In the genomic region with DNA sequence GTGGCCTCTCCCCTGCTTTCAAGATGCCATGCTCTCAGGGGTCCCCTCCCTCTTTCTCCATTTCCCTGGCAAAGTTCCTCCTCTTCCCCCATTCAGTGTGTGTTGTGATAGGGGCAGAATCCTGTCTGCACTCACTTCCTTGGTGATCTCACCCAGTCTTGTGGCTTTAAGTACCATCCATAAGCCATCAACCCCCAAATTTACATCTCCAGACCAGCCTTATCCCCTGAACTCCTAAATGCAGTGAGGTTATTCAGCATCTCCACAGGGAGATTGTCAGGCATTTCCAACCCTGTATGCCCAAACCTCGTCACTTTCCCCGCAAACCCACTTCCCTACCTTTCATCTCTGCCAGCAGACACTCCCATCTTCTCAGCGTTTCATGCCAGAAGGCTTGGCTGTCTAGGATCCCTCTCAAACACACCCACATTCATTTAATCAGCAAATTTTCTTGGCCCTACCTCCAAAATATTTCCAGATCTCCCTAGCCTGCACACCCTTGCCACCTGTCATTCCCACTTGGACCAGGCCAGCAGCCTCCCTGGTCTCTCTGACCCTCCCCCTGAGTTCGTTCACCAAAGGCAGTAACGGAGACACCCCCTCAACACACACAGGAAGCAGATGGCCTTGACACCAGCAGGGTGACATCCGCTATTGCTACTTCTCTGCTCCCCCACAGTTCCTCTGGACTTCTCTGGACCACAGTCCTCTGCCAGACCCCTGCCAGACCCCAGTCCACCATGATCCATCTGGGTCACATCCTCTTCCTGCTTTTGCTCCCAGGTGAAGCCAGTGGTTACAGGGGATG, we compare ENCODE assay signal across 1 cellular context.
A peak's percentile ranks its signal among the peaks of the same experiment; 100 is the strongest.
TF ChIP-seq lines count a peak whose summit lies in the region.

A gene with protein sequence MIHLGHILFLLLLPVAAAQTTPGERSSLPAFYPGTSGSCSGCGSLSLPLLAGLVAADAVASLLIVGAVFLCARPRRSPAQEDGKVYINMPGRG (plus strand): TSS at position 676 of the 808 bp plus-strand sequence. CDS start 65 bp downstream, at position 741.

TF ChIP-seq in GM12878, 131 proteins besides CTCF, POLR2A, EP300 and RAD21 (continues in another document):
- TF ChIP-seq, protein P1, sequence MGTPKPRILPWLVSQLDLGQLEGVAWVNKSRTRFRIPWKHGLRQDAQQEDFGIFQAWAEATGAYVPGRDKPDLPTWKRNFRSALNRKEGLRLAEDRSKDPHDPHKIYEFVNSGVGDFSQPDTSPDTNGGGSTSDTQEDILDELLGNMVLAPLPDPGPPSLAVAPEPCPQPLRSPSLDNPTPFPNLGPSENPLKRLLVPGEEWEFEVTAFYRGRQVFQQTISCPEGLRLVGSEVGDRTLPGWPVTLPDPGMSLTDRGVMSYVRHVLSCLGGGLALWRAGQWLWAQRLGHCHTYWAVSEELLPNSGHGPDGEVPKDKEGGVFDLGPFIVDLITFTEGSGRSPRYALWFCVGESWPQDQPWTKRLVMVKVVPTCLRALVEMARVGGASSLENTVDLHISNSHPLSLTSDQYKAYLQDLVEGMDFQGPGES (IDR thresholded peaks at IDR 0.05) = no peak
- no peak for TF ChIP-seq ZBED1 (IDR thresholded peaks at IDR 0.05; ENCODE audit: borderline replicate concordance)
- TF ChIP-seq ZNF207 (IDR thresholded peaks at IDR 0.05; ENCODE audit: borderline replicate concordance) = no peak
- TF ChIP-seq PAX8 (IDR thresholded peaks at IDR 0.05) = no peak
- TF ChIP-seq, protein P2, sequence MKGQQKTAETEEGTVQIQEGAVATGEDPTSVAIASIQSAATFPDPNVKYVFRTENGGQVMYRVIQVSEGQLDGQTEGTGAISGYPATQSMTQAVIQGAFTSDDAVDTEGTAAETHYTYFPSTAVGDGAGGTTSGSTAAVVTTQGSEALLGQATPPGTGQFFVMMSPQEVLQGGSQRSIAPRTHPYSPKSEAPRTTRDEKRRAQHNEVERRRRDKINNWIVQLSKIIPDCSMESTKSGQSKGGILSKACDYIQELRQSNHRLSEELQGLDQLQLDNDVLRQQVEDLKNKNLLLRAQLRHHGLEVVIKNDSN (IDR thresholded peaks at IDR 0.05; ENCODE audit: borderline replicate concordance, extremely low read length, insufficient read depth, low read depth, low read length) = no peak
- no peak for TF ChIP-seq PML (IDR thresholded peaks at IDR 0.05; ENCODE audit: low read length)
- no peak for TF ChIP-seq LARP7 (IDR thresholded peaks at IDR 0.05)
- TF ChIP-seq, protein P3, sequence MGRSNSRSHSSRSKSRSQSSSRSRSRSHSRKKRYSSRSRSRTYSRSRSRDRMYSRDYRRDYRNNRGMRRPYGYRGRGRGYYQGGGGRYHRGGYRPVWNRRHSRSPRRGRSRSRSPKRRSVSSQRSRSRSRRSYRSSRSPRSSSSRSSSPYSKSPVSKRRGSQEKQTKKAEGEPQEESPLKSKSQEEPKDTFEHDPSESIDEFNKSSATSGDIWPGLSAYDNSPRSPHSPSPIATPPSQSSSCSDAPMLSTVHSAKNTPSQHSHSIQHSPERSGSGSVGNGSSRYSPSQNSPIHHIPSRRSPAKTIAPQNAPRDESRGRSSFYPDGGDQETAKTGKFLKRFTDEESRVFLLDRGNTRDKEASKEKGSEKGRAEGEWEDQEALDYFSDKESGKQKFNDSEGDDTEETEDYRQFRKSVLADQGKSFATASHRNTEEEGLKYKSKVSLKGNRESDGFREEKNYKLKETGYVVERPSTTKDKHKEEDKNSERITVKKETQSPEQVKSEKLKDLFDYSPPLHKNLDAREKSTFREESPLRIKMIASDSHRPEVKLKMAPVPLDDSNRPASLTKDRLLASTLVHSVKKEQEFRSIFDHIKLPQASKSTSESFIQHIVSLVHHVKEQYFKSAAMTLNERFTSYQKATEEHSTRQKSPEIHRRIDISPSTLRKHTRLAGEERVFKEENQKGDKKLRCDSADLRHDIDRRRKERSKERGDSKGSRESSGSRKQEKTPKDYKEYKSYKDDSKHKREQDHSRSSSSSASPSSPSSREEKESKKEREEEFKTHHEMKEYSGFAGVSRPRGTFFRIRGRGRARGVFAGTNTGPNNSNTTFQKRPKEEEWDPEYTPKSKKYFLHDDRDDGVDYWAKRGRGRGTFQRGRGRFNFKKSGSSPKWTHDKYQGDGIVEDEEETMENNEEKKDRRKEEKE (IDR thresholded peaks at IDR 0.05) = no peak
- TF ChIP-seq ZNF24 (IDR thresholded peaks at IDR 0.05) = no peak
- TF ChIP-seq, protein P4, sequence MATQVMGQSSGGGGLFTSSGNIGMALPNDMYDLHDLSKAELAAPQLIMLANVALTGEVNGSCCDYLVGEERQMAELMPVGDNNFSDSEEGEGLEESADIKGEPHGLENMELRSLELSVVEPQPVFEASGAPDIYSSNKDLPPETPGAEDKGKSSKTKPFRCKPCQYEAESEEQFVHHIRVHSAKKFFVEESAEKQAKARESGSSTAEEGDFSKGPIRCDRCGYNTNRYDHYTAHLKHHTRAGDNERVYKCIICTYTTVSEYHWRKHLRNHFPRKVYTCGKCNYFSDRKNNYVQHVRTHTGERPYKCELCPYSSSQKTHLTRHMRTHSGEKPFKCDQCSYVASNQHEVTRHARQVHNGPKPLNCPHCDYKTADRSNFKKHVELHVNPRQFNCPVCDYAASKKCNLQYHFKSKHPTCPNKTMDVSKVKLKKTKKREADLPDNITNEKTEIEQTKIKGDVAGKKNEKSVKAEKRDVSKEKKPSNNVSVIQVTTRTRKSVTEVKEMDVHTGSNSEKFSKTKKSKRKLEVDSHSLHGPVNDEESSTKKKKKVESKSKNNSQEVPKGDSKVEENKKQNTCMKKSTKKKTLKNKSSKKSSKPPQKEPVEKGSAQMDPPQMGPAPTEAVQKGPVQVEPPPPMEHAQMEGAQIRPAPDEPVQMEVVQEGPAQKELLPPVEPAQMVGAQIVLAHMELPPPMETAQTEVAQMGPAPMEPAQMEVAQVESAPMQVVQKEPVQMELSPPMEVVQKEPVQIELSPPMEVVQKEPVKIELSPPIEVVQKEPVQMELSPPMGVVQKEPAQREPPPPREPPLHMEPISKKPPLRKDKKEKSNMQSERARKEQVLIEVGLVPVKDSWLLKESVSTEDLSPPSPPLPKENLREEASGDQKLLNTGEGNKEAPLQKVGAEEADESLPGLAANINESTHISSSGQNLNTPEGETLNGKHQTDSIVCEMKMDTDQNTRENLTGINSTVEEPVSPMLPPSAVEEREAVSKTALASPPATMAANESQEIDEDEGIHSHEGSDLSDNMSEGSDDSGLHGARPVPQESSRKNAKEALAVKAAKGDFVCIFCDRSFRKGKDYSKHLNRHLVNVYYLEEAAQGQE (IDR thresholded peaks at IDR 0.05; ENCODE audit: low read depth, low read length) = no peak
- TF ChIP-seq RBBP5 (conservative IDR thresholded peaks at IDR 0.05) = no peak
- no peak for TF ChIP-seq CHD1 (IDR thresholded peaks at IDR 0.05; ENCODE audit: low read depth, low read length)
- TF ChIP-seq SRF (IDR thresholded peaks at IDR 0.05; ENCODE audit: low read depth in 2 of 2, low read length in 2 of 2) = no peak
- no peak for TF ChIP-seq BHLHE40 (IDR thresholded peaks at IDR 0.05; ENCODE audit: borderline replicate concordance in 1 of 2, low read depth in 2 of 2, low read length in 1 of 2)
- TF ChIP-seq, protein P5, sequence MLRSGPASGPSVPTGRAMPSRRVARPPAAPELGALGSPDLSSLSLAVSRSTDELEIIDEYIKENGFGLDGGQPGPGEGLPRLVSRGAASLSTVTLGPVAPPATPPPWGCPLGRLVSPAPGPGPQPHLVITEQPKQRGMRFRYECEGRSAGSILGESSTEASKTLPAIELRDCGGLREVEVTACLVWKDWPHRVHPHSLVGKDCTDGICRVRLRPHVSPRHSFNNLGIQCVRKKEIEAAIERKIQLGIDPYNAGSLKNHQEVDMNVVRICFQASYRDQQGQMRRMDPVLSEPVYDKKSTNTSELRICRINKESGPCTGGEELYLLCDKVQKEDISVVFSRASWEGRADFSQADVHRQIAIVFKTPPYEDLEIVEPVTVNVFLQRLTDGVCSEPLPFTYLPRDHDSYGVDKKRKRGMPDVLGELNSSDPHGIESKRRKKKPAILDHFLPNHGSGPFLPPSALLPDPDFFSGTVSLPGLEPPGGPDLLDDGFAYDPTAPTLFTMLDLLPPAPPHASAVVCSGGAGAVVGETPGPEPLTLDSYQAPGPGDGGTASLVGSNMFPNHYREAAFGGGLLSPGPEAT (IDR thresholded peaks at IDR 0.05; ENCODE audit: low read depth) = 0 out of 2 replicates have a peak, but pooled peaks have one; percentile 23
- TF ChIP-seq, protein P6, sequence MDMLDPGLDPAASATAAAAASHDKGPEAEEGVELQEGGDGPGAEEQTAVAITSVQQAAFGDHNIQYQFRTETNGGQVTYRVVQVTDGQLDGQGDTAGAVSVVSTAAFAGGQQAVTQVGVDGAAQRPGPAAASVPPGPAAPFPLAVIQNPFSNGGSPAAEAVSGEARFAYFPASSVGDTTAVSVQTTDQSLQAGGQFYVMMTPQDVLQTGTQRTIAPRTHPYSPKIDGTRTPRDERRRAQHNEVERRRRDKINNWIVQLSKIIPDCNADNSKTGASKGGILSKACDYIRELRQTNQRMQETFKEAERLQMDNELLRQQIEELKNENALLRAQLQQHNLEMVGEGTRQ (IDR thresholded peaks at IDR 0.05; ENCODE audit: borderline replicate concordance, low read depth, low read length) = no peak
- TF ChIP-seq, protein P7, sequence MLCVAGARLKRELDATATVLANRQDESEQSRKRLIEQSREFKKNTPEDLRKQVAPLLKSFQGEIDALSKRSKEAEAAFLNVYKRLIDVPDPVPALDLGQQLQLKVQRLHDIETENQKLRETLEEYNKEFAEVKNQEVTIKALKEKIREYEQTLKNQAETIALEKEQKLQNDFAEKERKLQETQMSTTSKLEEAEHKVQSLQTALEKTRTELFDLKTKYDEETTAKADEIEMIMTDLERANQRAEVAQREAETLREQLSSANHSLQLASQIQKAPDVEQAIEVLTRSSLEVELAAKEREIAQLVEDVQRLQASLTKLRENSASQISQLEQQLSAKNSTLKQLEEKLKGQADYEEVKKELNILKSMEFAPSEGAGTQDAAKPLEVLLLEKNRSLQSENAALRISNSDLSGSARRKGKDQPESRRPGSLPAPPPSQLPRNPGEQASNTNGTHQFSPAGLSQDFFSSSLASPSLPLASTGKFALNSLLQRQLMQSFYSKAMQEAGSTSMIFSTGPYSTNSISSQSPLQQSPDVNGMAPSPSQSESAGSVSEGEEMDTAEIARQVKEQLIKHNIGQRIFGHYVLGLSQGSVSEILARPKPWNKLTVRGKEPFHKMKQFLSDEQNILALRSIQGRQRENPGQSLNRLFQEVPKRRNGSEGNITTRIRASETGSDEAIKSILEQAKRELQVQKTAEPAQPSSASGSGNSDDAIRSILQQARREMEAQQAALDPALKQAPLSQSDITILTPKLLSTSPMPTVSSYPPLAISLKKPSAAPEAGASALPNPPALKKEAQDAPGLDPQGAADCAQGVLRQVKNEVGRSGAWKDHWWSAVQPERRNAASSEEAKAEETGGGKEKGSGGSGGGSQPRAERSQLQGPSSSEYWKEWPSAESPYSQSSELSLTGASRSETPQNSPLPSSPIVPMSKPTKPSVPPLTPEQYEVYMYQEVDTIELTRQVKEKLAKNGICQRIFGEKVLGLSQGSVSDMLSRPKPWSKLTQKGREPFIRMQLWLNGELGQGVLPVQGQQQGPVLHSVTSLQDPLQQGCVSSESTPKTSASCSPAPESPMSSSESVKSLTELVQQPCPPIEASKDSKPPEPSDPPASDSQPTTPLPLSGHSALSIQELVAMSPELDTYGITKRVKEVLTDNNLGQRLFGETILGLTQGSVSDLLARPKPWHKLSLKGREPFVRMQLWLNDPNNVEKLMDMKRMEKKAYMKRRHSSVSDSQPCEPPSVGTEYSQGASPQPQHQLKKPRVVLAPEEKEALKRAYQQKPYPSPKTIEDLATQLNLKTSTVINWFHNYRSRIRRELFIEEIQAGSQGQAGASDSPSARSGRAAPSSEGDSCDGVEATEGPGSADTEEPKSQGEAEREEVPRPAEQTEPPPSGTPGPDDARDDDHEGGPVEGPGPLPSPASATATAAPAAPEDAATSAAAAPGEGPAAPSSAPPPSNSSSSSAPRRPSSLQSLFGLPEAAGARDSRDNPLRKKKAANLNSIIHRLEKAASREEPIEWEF (IDR thresholded peaks at IDR 0.05; ENCODE audit: insufficient replicate concordance, low read depth, low read length) = no peak
- TF ChIP-seq GATAD2B (conservative IDR thresholded peaks at IDR 0.05; ENCODE audit: low read depth) = no peak
- TF ChIP-seq NFYA (IDR thresholded peaks at IDR 0.05; ENCODE audit: borderline replicate concordance, low read depth, low read length) = no peak
- TF ChIP-seq, protein P8, sequence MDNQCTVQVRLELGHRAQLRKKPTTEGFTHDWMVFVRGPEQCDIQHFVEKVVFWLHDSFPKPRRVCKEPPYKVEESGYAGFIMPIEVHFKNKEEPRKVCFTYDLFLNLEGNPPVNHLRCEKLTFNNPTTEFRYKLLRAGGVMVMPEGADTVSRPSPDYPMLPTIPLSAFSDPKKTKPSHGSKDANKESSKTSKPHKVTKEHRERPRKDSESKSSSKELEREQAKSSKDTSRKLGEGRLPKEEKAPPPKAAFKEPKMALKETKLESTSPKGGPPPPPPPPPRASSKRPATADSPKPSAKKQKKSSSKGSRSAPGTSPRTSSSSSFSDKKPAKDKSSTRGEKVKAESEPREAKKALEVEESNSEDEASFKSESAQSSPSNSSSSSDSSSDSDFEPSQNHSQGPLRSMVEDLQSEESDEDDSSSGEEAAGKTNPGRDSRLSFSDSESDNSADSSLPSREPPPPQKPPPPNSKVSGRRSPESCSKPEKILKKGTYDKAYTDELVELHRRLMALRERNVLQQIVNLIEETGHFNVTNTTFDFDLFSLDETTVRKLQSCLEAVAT (IDR thresholded peaks at IDR 0.05) = 0 out of 2 replicates have a peak, but pooled peaks have one; percentile 32
- no peak for TF ChIP-seq CREB1 (IDR thresholded peaks at IDR 0.05; ENCODE audit: low read depth)
- peak; percentile 76 for TF ChIP-seq POLR2AphosphoS5 (IDR thresholded peaks at IDR 0.05; ENCODE audit: low read length)
- TF ChIP-seq NRF1 (conservative IDR thresholded peaks at IDR 0.05; ENCODE audit: low read depth, low read length) = no peak
- no peak for TF ChIP-seq STAT3 (IDR thresholded peaks at IDR 0.05; ENCODE audit: low read depth, low read length)
- no peak for TF ChIP-seq SMAD5 (IDR thresholded peaks at IDR 0.05; ENCODE audit: low read depth)
- TF ChIP-seq ZSCAN29 (IDR thresholded peaks at IDR 0.05) = no peak
- TF ChIP-seq BACH1 (IDR thresholded peaks at IDR 0.05; ENCODE audit: borderline replicate concordance) = no peak
- TF ChIP-seq ZNF274 (IDR thresholded peaks at IDR 0.05; ENCODE audit: insufficient read depth, insufficient read length) = no peak
- TF ChIP-seq EZH2 (IDR thresholded peaks at IDR 0.05; ENCODE audit: borderline replicate concordance, control insufficient read depth, low read depth, low read length) = no peak
- TF ChIP-seq ZNF384 (IDR thresholded peaks at IDR 0.05; ENCODE audit: borderline replicate concordance, low read depth, low read length) = no peak
- TF ChIP-seq MYC (IDR thresholded peaks at IDR 0.05; ENCODE audit: insufficient read depth, insufficient read length, insufficient replicate concordance, low read length, severe bottlenecking) = no peak
- TF ChIP-seq, protein P9, sequence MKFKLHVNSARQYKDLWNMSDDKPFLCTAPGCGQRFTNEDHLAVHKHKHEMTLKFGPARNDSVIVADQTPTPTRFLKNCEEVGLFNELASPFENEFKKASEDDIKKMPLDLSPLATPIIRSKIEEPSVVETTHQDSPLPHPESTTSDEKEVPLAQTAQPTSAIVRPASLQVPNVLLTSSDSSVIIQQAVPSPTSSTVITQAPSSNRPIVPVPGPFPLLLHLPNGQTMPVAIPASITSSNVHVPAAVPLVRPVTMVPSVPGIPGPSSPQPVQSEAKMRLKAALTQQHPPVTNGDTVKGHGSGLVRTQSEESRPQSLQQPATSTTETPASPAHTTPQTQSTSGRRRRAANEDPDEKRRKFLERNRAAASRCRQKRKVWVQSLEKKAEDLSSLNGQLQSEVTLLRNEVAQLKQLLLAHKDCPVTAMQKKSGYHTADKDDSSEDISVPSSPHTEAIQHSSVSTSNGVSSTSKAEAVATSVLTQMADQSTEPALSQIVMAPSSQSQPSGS (IDR thresholded peaks at IDR 0.05; ENCODE audit: low read length) = no peak
- no peak for TF ChIP-seq KAT2A (conservative IDR thresholded peaks at IDR 0.05; ENCODE audit: control insufficient read depth, low read depth, low read length)
- TF ChIP-seq TCF12 (IDR thresholded peaks at IDR 0.05; ENCODE audit: low read depth, low read length) = peak; percentile 52; the same call in 1 of the 2 replicates
- no peak for TF ChIP-seq TAF1 (IDR thresholded peaks at IDR 0.05; ENCODE audit: borderline replicate concordance, low read depth, low read length)
- no peak for TF ChIP-seq JUNB (IDR thresholded peaks at IDR 0.05)
